In the genomic region with DNA sequence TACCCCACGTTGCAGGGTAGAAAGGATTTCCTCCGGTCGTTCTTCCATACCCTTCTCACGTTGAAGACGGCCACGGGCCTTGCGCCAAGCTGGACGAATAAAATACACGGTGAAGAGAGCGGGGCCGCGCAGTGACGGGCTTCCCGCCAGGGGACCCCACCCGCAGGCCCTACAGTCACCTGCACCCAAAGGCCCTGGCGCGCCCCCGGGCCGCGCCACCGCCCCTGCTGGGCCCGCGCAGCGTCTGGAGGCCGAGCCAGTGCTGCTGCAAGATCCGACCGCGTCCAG, we compare ENCODE assay signal across 8 cellular contexts. TPM values are rescaled to one million over a fixed set of nuclear protein-coding genes. Genes with fewer than 3 reads are reported as not detected.
DNase-seq lines count a peak whose midpoint lies in the region; TF ChIP-seq lines count a peak whose summit lies in the region.

No MANE protein-coding gene starts in this region.

- DNase-seq in BJ (ENCODE audit: low read depth) (no peak), MM.1S (no peak), neural crest cell (ENCODE audit: low read depth, low spot score) (no peak), GF-D8 (lab: John Stamatoyannopoulos, UW) (no peak), NCI-H2227 (lab: John Stamatoyannopoulos, UW; ENCODE audit: unreplicated experiment) (no peak), head of caudate nucleus (no peak), SHP77 (lab: John Stamatoyannopoulos, UW) (no peak)
- DNase-seq in effector memory CD4-positive, alpha-beta T cell, result no peak

- H3F3A ChIP-seq in MM.1S (ENCODE audit: insufficient read depth, low read length), result peaks cover 9% of the 10 kb centered on the region; the same call in 1 of the 2 replicates

- peak overlapping the region; percentile 86 for H3K4me2 ChIP-seq in MM.1S (ENCODE audit: low read depth, low read length)

- peaks cover 41% of the 10 kb centered on the region for H3K79me2 ChIP-seq in MM.1S (ENCODE audit: low read length)

- H3K9me3 Mint-ChIP-seq in neural crest cell, result no peaks in the 10 kb centered on the region

- intact Hi-C loops in head of caudate nucleus (cut with DNase I), result no loop called here

- POLR2A ChIA-PET in BJ (lab: Charles Lee), result no interaction called here

- H3K4me3 ChIP-seq in BJ (ENCODE audit: low read depth, low read length) (peak overlapping the region; percentile 85), MM.1S (ENCODE audit: low read length) (peak overlapping the region; percentile 91)
- peak overlapping the region; percentile 82 for H3K4me3 ChIP-seq in effector memory CD4-positive, alpha-beta T cell (ENCODE audit: insufficient read depth, low read depth, low read length, poor library complexity, severe bottlenecking)

- peaks cover 10% of the 10 kb centered on the region for H3K27me3 Mint-ChIP-seq in neural crest cell (ENCODE audit: low read depth)

- H3K4me1 ChIP-seq in MM.1S (ENCODE audit: low read length), result peaks cover 22% of the 10 kb centered on the region
- H3K4me1 ChIP-seq in effector memory CD4-positive, alpha-beta T cell (ENCODE audit: control insufficient read depth, insufficient read depth, low read length, poor library complexity, severe bottlenecking), result peaks cover 4% of the 10 kb centered on the region

- H3K9me3 ChIP-seq in MM.1S (replicated peaks; ENCODE audit: insufficient read depth, low read length), result no peaks in the 10 kb centered on the region
- no peaks in the 10 kb centered on the region for H3K9me3 ChIP-seq in effector memory CD4-positive, alpha-beta T cell (ENCODE audit: control insufficient read depth, low read length)

- H3K36me3 ChIP-seq in BJ (ENCODE audit: control insufficient read depth, insufficient read depth, low read length) (no peaks in the 10 kb centered on the region), MM.1S (replicated peaks; ENCODE audit: insufficient read depth, low read length) (no peaks in the 10 kb centered on the region)
- H3K36me3 ChIP-seq in effector memory CD4-positive, alpha-beta T cell (ENCODE audit: control insufficient read depth, insufficient read depth, low read length), result peaks cover 4% of the 10 kb centered on the region

- CTCF ChIA-PET in BJ (lab: Yijun Ruan, JAX), result no interaction called here

- H3K27me3 ChIP-seq in BJ (ENCODE audit: control insufficient read depth, insufficient read depth, low read length) (no peaks in the 10 kb centered on the region), MM.1S (replicated peaks; ENCODE audit: insufficient read depth, low read length) (no peaks in the 10 kb centered on the region)
- H3K27me3 ChIP-seq in effector memory CD4-positive, alpha-beta T cell (replicated peaks; ENCODE audit: control insufficient read depth, insufficient read depth, low read length, poor library complexity, severe bottlenecking), result no peaks in the 10 kb centered on the region

- H4K20me1 ChIP-seq in MM.1S (ENCODE audit: insufficient read depth, low read length), result no peaks in the 10 kb centered on the region

- TF ChIP-seq CTCF in BJ (IDR thresholded peaks at IDR 0.05; ENCODE audit: insufficient read depth, low read depth, low read length) (no peak), MM.1S (IDR thresholded peaks at IDR 0.05; ENCODE audit: low read length) (no peak), neural crest cell (conservative IDR thresholded peaks at IDR 0.05) (no peak)

- H3K36me3 Mint-ChIP-seq in neural crest cell (ENCODE audit: low read depth), result peaks cover 3% of the 10 kb centered on the region

- H3K9ac ChIP-seq in MM.1S (ENCODE audit: low read length), result peak overlapping the region; percentile 39; the same call in 1 of the 2 replicates

- H3K4me3 Mint-ChIP-seq in neural crest cell, result peak overlapping the region; percentile 95

- H3K27ac ChIP-seq in MM.1S (ENCODE audit: low read length), result peak overlapping the region; percentile 7; the same call in 1 of the 2 replicates
- peak overlapping the region; percentile 95 for H3K27ac ChIP-seq in effector memory CD4-positive, alpha-beta T cell (ENCODE audit: insufficient read depth, low read length, poor library complexity, severe bottlenecking)

- no peak overlapping the region for H3K27ac Mint-ChIP-seq in neural crest cell (ENCODE audit: unreplicated experiment)

- peak overlapping the region; percentile 88 for H2AFZ ChIP-seq in MM.1S (ENCODE audit: low read length)

- no peaks in the 10 kb centered on the region for H3K9me2 ChIP-seq in MM.1S (replicated peaks; ENCODE audit: insufficient read depth, low read length)

- peaks cover 46% of the 10 kb centered on the region for H3K4me1 Mint-ChIP-seq in neural crest cell

RNA-seq across cellular contexts. Expression of a gene that starts 0.2 kb away (rescaled TPM):
- polyA plus RNA-seq in BJ (2011; rRNA removed), result 0.75 and 0.82 TPM in 2 replicates
- 0.26 and 0.33 TPM in 2 replicates for polyA minus RNA-seq in BJ (2011; rRNA and poly(A)+ RNA removed)
- total RNA-seq in neural crest cell, result 1.7 and 2.7 TPM in 2 replicates

RNA-seq across cellular contexts. Expression of a gene that starts 0.9 kb away (rescaled TPM):
- polyA plus RNA-seq in BJ (2011; rRNA removed), result 21.2 and 49.4 TPM in 2 replicates
- polyA minus RNA-seq in BJ (2011; rRNA and poly(A)+ RNA removed), result 6.6 and 15.3 TPM in 2 replicates
- 42.4 and 43.8 TPM in 2 replicates for total RNA-seq in neural crest cell
